In the genomic region with DNA sequence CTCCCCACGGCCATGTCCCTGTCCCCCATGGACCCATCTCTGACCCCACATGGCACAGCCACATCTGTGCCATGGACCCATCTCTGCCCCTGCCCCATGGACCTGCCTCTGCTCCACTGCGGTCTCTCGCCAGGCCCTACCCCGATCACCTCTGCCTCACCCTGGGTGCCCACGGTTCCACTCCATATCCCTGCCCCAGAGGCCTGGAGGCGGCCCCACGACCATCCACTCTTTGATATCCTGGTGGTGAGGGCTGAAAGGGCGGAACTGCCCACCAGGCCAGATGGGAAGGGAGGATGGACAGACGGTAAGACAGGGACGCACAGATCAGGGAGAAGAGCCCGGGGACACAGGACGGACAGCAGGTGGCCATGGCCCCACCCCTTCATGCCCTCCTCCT, we compare ENCODE assay signal across 12 cellular contexts. TPM values are rescaled to one million over a fixed set of nuclear protein-coding genes. Genes with fewer than 3 reads are reported as not detected.
DNase-seq lines count a peak whose midpoint lies in the region; ATAC-seq and TF ChIP-seq lines count a peak whose summit lies in the region.
"Had no signal": no experiment of that assay in that cellular context is flagged by ENCODE, and none has a peak within 500 bp of the region (broad histone marks: within the 10 kb centered on the region; RNA-seq: fewer than 3 reads in every experiment).

No MANE protein-coding gene starts in this region.

- H3K27me3 Mint-ChIP-seq in activated T-cell treated with anti-CD3 and anti-CD28 coated beads, Interleukin-2, amount 50 U/mL, for 72 hours (ENCODE audit: low read depth) = peaks cover 17% of the 10 kb centered on the region

- no peaks in the 10 kb centered on the region for H4K20me1 ChIP-seq in hepatocyte (ENCODE audit: insufficient read depth, poor library complexity, severe bottlenecking)

- no peak for ATAC-seq in activated T-cell treated with anti-CD3 and anti-CD28 coated beads, Interleukin-2, amount 50 U/mL, for 72 hours (replicated peaks in 1 of 2)
- ATAC-seq: sciatic nerve had no signal

- H3K9me3 ChIP-seq in WERI-Rb-1 (ENCODE audit: severe bottlenecking) (no peaks in the 10 kb centered on the region), hepatocyte (ENCODE audit: low read depth) (no peaks in the 10 kb centered on the region), transverse colon (no peaks in the 10 kb centered on the region), uterus (no peaks in the 10 kb centered on the region)

- H3K4me2 ChIP-seq in hepatocyte = peak overlapping the region; percentile 70

- H3K36me3 ChIP-seq in WERI-Rb-1 (peaks cover 29% of the 10 kb centered on the region), hepatocyte (replicated peaks; ENCODE audit: insufficient read depth, low read depth) (peaks cover 4% of the 10 kb centered on the region), transverse colon (peaks cover 0 to 19% (median 0%) of the 10 kb centered on the region in 4 donors), uterus (no peaks in the 10 kb centered on the region)

- TF ChIP-seq CTCF in WERI-Rb-1 (IDR thresholded peaks at IDR 0.05; ENCODE audit: low read depth, low read length) = no peak
- TF ChIP-seq CTCF in hepatocyte (IDR thresholded peaks at IDR 0.05; ENCODE audit: poor library complexity) = no peak
- no peak for TF ChIP-seq CTCF in transverse colon (IDR thresholded peaks at IDR 0.05)
- no peak for TF ChIP-seq CTCF in uterus (IDR thresholded peaks at IDR 0.05)

- peaks cover 37% of the 10 kb centered on the region for H3K4me1 ChIP-seq in hepatocyte (ENCODE audit: insufficient read depth)
- peaks cover 19 to 43% (median 37%) of the 10 kb centered on the region in 4 donors for H3K4me1 ChIP-seq in transverse colon
- peaks cover 0 to 14% of the 10 kb centered on the region in 2 donors for H3K4me1 ChIP-seq in uterus

- peak overlapping the region; percentile 66 to 67 for H3K4me3 Mint-ChIP-seq in activated T-cell treated with anti-CD3 and anti-CD28 coated beads, Interleukin-2, amount 50 U/mL, for 72 hours

- no peaks in the 10 kb centered on the region for H3K79me2 ChIP-seq in hepatocyte

- WGBS in hepatocyte (ENCODE audit: low lambda C conversion rate, missing lambda C conversion rate) = 86% methylated on average over 11 of the region's 12 CpGs
- WGBS in transverse colon (ENCODE audit: low coverage in 1 of 2), 2 donors = 32 to 43% methylated on average over 1 to 12 of the region's 12 CpGs

- H2AFZ ChIP-seq in hepatocyte = no peak overlapping the region

- no peaks in the 10 kb centered on the region for H3K36me3 Mint-ChIP-seq in activated T-cell treated with anti-CD3 and anti-CD28 coated beads, Interleukin-2, amount 50 U/mL, for 72 hours (ENCODE audit: insufficient read depth in 2 of 2)

- no peaks in the 10 kb centered on the region for H3K9me3 Mint-ChIP-seq in activated T-cell treated with anti-CD3 and anti-CD28 coated beads, Interleukin-2, amount 50 U/mL, for 72 hours

- H3K27me3 ChIP-seq in WERI-Rb-1 (ENCODE audit: insufficient read depth, low read depth, severe bottlenecking) (no peaks in the 10 kb centered on the region), hepatocyte (no peaks in the 10 kb centered on the region), transverse colon (peaks cover 34% of the 10 kb centered on the region), uterus (peaks cover 0 to 8% of the 10 kb centered on the region in 2 donors)

- DNase-seq in activated T-cell treated with anti-CD3 and anti-CD28 coated beads, Interleukin-2, amount 50 U/mL, for 72 hours = no peak
- DNase-seq in activated T-cell treated with anti-CD3 and anti-CD28 coated beads for 4 hours (no peak), WERI-Rb-1 (no peak), hepatocyte (ENCODE audit: low spot score) (no peak), transverse colon (no peak), iPS-NIHi11 (ENCODE audit: low spot score) (no peak), uterus (no peak), NCI-H1048 (lab: John Stamatoyannopoulos, UW) (no peak)
- DNase-seq: activated CD4-positive, CD25-positive, alpha-beta regulatory T cell; amniotic stem cell had no signal

- TF ChIP-seq POLR2A in transverse colon (IDR thresholded peaks at IDR 0.05) (peak; percentile 9), uterus (IDR thresholded peaks at IDR 0.05) (no peak)

- in situ Hi-C loops in transverse colon (cut with MboI; ENCODE audit: low pct_ligation_motif_present in 1 of 4, low pct_unique_long_range_greater_than_20kb in 1 of 4, low sequenced_read_pairs in 3 of 4) = loop anchor here in 1 of 4 donors (25.0 kb wide), 1 partner anchor 288 kb away; no protein-coding TSS in a partner anchor

- H3K27ac ChIP-seq in WERI-Rb-1 = peak overlapping the region; percentile 73
- H3K27ac ChIP-seq in hepatocyte = peak overlapping the region; percentile 73
- H3K27ac ChIP-seq in transverse colon = peak overlapping the region in 1 of 4 donors; percentile 5
- peak overlapping the region in 1 of 2 donors; percentile 2 for H3K27ac ChIP-seq in uterus

- intact Hi-C loops in transverse colon (cut with DNase I; ENCODE audit: low total_unique reads) = loop anchor here (10.0 kb wide), 1 partner anchor 330 kb away; no protein-coding TSS in a partner anchor
- intact Hi-C loops in uterus (cut with DNase I; ENCODE audit: low total_unique reads) = no loop called here

- peaks cover 36% of the 10 kb centered on the region for H3K4me1 Mint-ChIP-seq in activated T-cell treated with anti-CD3 and anti-CD28 coated beads, Interleukin-2, amount 50 U/mL, for 72 hours (ENCODE audit: low read depth)

- peak overlapping the region; percentile 46 for H3K4me3 ChIP-seq in WERI-Rb-1 (ENCODE audit: low read depth, low read length)
- no peak overlapping the region for H3K4me3 ChIP-seq in hepatocyte
- peak overlapping the region in 1 of 4 donors; percentile 3 for H3K4me3 ChIP-seq in transverse colon
- H3K4me3 ChIP-seq in uterus = no peak overlapping the region
- H3K4me3 ChIP-seq: lung had no signal

- H3K9me2 ChIP-seq in hepatocyte (replicated peaks; ENCODE audit: insufficient read depth) = no peaks in the 10 kb centered on the region

- no peak overlapping the region for H3K27ac Mint-ChIP-seq in activated T-cell treated with anti-CD3 and anti-CD28 coated beads, Interleukin-2, amount 50 U/mL, for 72 hours

- TF ChIP-seq EP300 in transverse colon (IDR thresholded peaks at IDR 0.05; ENCODE audit: low read depth) = no peak

RNA-seq across cellular contexts. Expression of a gene that starts 0.3 kb away (rescaled TPM):
- under 1 TPM; 0.38 to 0.39 TPM for total RNA-seq in activated T-cell treated with anti-CD3 and anti-CD28 coated beads, Interleukin-2, amount 50 U/mL, for 72 hours
- total RNA-seq in hepatocyte = 0.60 and 2.8 TPM in 2 replicates
- 3.5 and 7.6 TPM in 2 replicates for polyA plus RNA-seq in hepatocyte
- 1 to 10 TPM in 2 of 4 donors, not detected in 2; 1.1 to 1.2 TPM for total RNA-seq in transverse colon
- total RNA-seq in uterus = 1 to 10 TPM in 1 of 4 donors, under 1 TPM in 1, not detected in 2; 0.30 to 1.2 TPM

RNA-seq across cellular contexts. Expression of a gene that starts 21.1 kb away (rescaled TPM):
- total RNA-seq in activated T-cell treated with anti-CD3 and anti-CD28 coated beads, Interleukin-2, amount 50 U/mL, for 72 hours = 10 to 100 TPM; 24.1 to 28.6 TPM
- total RNA-seq in hepatocyte (102 and 127 TPM in 2 replicates), transverse colon (100 to 1,000 TPM; 295 to 569 (median 362) TPM), uterus (10 to 100 TPM; 14.1 to 70.0 (median 36.3) TPM)
- polyA plus RNA-seq in hepatocyte = 186 and 201 TPM in 2 replicates

RNA-seq across cellular contexts. Expression of a gene that starts 41.7 kb away (rescaled TPM):
- total RNA-seq in activated T-cell treated with anti-CD3 and anti-CD28 coated beads, Interleukin-2, amount 50 U/mL, for 72 hours = 100 to 1,000 TPM; 239 to 278 TPM
- total RNA-seq in hepatocyte = 57.4 and 61.4 TPM in 2 replicates
- polyA plus RNA-seq in hepatocyte = 83.3 and 88.5 TPM in 2 replicates
- total RNA-seq in transverse colon = 100 to 1,000 TPM in 1 of 4 donors, 10 to 100 TPM in 3; 29.1 to 129 (median 55.0) TPM
- 100 to 1,000 TPM in 1 of 4 donors, 10 to 100 TPM in 3; 56.2 to 129 (median 82.4) TPM for total RNA-seq in uterus

RNA-seq across cellular contexts. Expression of a gene that starts 43.4 kb away (rescaled TPM):
- 10 to 100 TPM; 62.5 to 64.1 TPM for total RNA-seq in activated T-cell treated with anti-CD3 and anti-CD28 coated beads, Interleukin-2, amount 50 U/mL, for 72 hours
- 104 and 112 TPM in 2 replicates for total RNA-seq in hepatocyte
- 179 and 185 TPM in 2 replicates for polyA plus RNA-seq in hepatocyte
- total RNA-seq in transverse colon = 100 to 1,000 TPM in 2 of 4 donors, 10 to 100 TPM in 2; 20.3 to 111 (median 93.8) TPM
- total RNA-seq in uterus = 10 to 100 TPM; 10.2 to 66.9 (median 40.6) TPM

RNA-seq across cellular contexts. Expression of a gene that starts 54.6 kb away (rescaled TPM):
- 100 to 1,000 TPM; 105 to 106 TPM for total RNA-seq in activated T-cell treated with anti-CD3 and anti-CD28 coated beads, Interleukin-2, amount 50 U/mL, for 72 hours
- total RNA-seq in hepatocyte (65.3 and 102 TPM in 2 replicates), transverse colon (100 to 1,000 TPM in 1 of 4 donors, 10 to 100 TPM in 3; 36.6 to 145 (median 69.3) TPM), uterus (10 to 100 TPM in 3 of 4 donors, 1 to 10 TPM in 1; 4.6 to 68.2 (median 33.9) TPM)
- 366 and 370 TPM in 2 replicates for polyA plus RNA-seq in hepatocyte
